10 cellular contexts compared by ENCODE assay signal in the genomic region with DNA sequence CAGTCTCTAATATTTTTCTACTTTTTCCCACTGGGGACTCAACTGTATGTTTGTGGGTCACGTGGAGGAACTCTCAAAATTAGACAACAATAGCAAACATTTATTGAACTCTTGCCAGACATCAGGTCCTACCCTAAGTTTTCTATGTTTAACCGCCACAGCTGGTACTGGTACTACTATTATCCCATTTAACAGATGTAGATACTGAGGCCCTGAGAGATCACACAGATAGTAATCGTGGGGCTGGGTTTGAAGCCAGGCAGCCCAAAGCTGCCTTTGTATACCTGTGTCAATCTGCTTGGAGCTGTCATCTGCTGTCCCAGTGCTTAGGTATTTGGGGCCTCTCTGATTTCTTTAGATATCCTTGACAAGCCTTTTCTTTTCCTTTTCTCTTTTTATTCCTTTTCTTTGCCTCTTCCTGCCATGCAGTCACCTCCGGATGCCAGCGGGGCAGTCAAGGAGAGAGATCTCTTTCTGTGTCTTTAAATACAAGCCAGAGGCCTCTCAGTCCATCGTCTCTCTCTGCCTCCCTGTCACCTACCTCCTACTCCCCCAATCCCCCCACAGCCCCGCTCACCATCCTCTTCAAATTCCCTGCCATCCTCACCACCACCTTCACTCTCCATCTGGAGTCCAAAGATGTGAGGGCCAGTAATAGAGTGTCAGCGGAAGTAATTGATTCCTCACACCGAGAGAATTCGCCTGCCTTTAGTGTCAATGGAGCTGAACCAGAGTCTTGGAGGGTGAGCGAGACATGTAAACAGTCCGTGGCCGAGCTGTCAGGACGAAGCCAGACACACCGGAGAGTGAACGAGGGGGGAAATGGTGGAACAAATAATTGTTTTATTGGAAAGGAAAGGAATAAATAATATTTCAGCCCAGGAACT. TPM values are rescaled to one million over a fixed set of nuclear protein-coding genes. Genes with fewer than 3 reads are reported as not detected.
DNase-seq lines count a peak whose midpoint lies in the region; ATAC-seq and TF ChIP-seq lines count a peak whose summit lies in the region.
"Had no signal": no experiment of that assay in that cellular context is flagged by ENCODE, and none has a peak within 500 bp of the region (broad histone marks: within the 10 kb centered on the region; RNA-seq: fewer than 3 reads in every experiment).

No MANE protein-coding gene starts in this region.

- H3K27me3 Mint-ChIP-seq in chondrocyte (ENCODE audit: low read depth) (no peaks in the 10 kb centered on the region), naive B cell (no peaks in the 10 kb centered on the region)

- H3K9me3 Mint-ChIP-seq in chondrocyte (ENCODE audit: low read depth) (no peaks in the 10 kb centered on the region), naive B cell (peaks cover 0 to 2% (median 0%) of the 10 kb centered on the region in 7 donors)

- no peaks in the 10 kb centered on the region for H3K36me3 Mint-ChIP-seq in chondrocyte (ENCODE audit: low read depth)
- no peaks in the 10 kb centered on the region for H3K36me3 Mint-ChIP-seq in naive B cell

- no peaks in the 10 kb centered on the region for H3K9me3 ChIP-seq in right cardiac atrium (ENCODE audit: control insufficient read depth, low read length)
- H3K9me3 ChIP-seq in upper lobe of right lung: no peaks in the 10 kb centered on the region

- no peaks in the 10 kb centered on the region for H3K36me3 ChIP-seq in upper lobe of right lung

- 76% methylated on average over 16 of the region's 16 CpGs for WGBS in right cardiac atrium

- TF ChIP-seq CTCF in chondrocyte (IDR thresholded peaks at IDR 0.05) (no peak), upper lobe of right lung (IDR thresholded peaks at IDR 0.05) (no peak)

- H3K4me3 ChIP-seq in right cardiac atrium (ENCODE audit: low read length) (no peak overlapping the region), upper lobe of right lung (no peak overlapping the region)

- ATAC-seq in right cardiac atrium (no peak), naive B cell (ENCODE audit: low read depth in 2 of 2) (no peak), upper lobe of right lung (no peak), HG03139 (IDR thresholded peaks at IDR 0.05; ENCODE audit: unreplicated experiment) (no peak)

- peak overlapping the region; percentile 28 for H3K27ac ChIP-seq in right cardiac atrium (ENCODE audit: low read length)
- peak overlapping the region; percentile 15 for H3K27ac ChIP-seq in upper lobe of right lung
- H3K27ac ChIP-seq: C4-2B had no signal

- H3K27me3 ChIP-seq in right cardiac atrium (ENCODE audit: control insufficient read depth, insufficient read depth): no peaks in the 10 kb centered on the region
- no peaks in the 10 kb centered on the region for H3K27me3 ChIP-seq in upper lobe of right lung

- peaks cover 15% of the 10 kb centered on the region for H3K4me1 ChIP-seq in right cardiac atrium (ENCODE audit: control insufficient read depth, insufficient read depth, low read length)
- H3K4me1 ChIP-seq in upper lobe of right lung: peaks cover 63% of the 10 kb centered on the region

- intact Hi-C loops in right cardiac atrium (cut with DNase I): no loop called here
- intact Hi-C loops in cardiac septum (cut with DNase I): loop anchor here (2.0 to 10.0 kb wide), 2 partner anchors 21 to 1381 kb away; no protein-coding TSS in a partner anchor
- intact Hi-C loops in upper lobe of right lung (cut with DNase I): no loop called here

- no peak overlapping the region for H3K4me3 Mint-ChIP-seq in chondrocyte (ENCODE audit: unreplicated experiment)
- peak overlapping the region in 6 of 8 donors; percentile 12 to 86 (median 46) for H3K4me3 Mint-ChIP-seq in naive B cell

- DNase-seq in right cardiac atrium: no peak
- DNase-seq in cardiac septum (ENCODE audit: low spot score): no peak
- DNase-seq in chondrocyte (ENCODE audit: low spot score): no peak
- no peak for DNase-seq in naive B cell
- no peak for DNase-seq in upper lobe of right lung
- DNase-seq in ecto neural progenitor cell (ENCODE audit: low spot score): no peak
- no peak for DNase-seq in NCI-H1694 treated with DMSO at 0.1 percent for 48 hours (lab: John Stamatoyannopoulos, UW)
- DNase-seq: NCI-H1930 had no signal

- peak overlapping the region; percentile 78 for H3K27ac Mint-ChIP-seq in chondrocyte (ENCODE audit: unreplicated experiment)
- H3K27ac Mint-ChIP-seq in naive B cell: peak overlapping the region; percentile 94 to 100 (median 97)

- peaks cover 75% of the 10 kb centered on the region for H3K4me1 Mint-ChIP-seq in chondrocyte (ENCODE audit: low read depth)
- H3K4me1 Mint-ChIP-seq in naive B cell: peaks cover 35 to 58% (median 54%) of the 10 kb centered on the region in 3 donors

RNA-seq across cellular contexts. Expression of gene NRP2, which starts 23.5 kb away (rescaled TPM):
- total RNA-seq in right cardiac atrium: 10 to 100 TPM in 1 of 4 donors, 1 to 10 TPM in 3; 8.9 to 11.1 (median 9.7) TPM
- 5.7 TPM for polyA plus RNA-seq in right cardiac atrium
- 11.7 TPM for total RNA-seq in cardiac septum
- total RNA-seq in chondrocyte: 31.7 to 83.7 TPM (median 34.5 TPM) in 3 replicates
- polyA plus RNA-seq in naive B cell (ENCODE audit: low read depth in 6 of 6): 1 to 10 TPM in 4 of 6 donors, under 1 TPM in 2; 0.49 to 7.6 (median 2.0) TPM
- 75.3 TPM for total RNA-seq in upper lobe of right lung
